In genomic region chr20:58179432-58180099, GRCh38 we compare ENCODE assay signal across 1 cellular context.
TF ChIP-seq lines count a peak whose summit lies in the region.

No MANE protein-coding gene starts in this region.

TF ChIP-seq in HepG2, 621 proteins besides CTCF, POLR2A, EP300 and RAD21 (continued from another document):
- TF ChIP-seq SNAPC4 (CRISPR knock-in tag; IDR thresholded peaks at IDR 0.05) (no peak), JUN (CRISPR knock-in tag; IDR thresholded peaks at IDR 0.05) (0 out of 2 replicates have a peak, but pooled peaks have one; percentile 26), HMG20A (CRISPR knock-in tag; IDR thresholded peaks at IDR 0.05; ENCODE audit: borderline replicate concordance) (no peak), ERF (CRISPR knock-in tag; IDR thresholded peaks at IDR 0.05) (peak; percentile 59; the same call in 1 of the 2 replicates), HNF1A (IDR thresholded peaks at IDR 0.05; ENCODE audit: low read depth) (no peak), HNF1A (CRISPR knock-in tag; IDR thresholded peaks at IDR 0.05; ENCODE audit: borderline replicate concordance) (0 out of 2 replicates have a peak, but pooled peaks have one; percentile 29), TCF7 (IDR thresholded peaks at IDR 0.05; ENCODE audit: low read depth) (no peak), ZNF562 (CRISPR knock-in tag; IDR thresholded peaks at IDR 0.05; ENCODE audit: borderline replicate concordance) (no peak), MAZ (IDR thresholded peaks at IDR 0.05; ENCODE audit: borderline replicate concordance, low read depth, low read length) (0 out of 2 replicates have a peak, but pooled peaks have one; percentile 20), MAZ (CRISPR knock-in tag; IDR thresholded peaks at IDR 0.05; ENCODE audit: low read depth) (peak; percentile 35; the same call in 1 of the 2 replicates), MIXL1 (CRISPR knock-in tag; IDR thresholded peaks at IDR 0.05) (0 out of 2 replicates have a peak, but pooled peaks have one; percentile 16), PPARG (CRISPR knock-in tag; conservative IDR thresholded peaks at IDR 0.05) (0 out of 2 replicates have a peak, but pooled peaks have one; percentile 23), TEAD3 (CRISPR knock-in tag; optimal IDR thresholded peaks at IDR 0.05; ENCODE audit: borderline replicate concordance) (peak; percentile 40)
- TF ChIP-seq, protein P1, sequence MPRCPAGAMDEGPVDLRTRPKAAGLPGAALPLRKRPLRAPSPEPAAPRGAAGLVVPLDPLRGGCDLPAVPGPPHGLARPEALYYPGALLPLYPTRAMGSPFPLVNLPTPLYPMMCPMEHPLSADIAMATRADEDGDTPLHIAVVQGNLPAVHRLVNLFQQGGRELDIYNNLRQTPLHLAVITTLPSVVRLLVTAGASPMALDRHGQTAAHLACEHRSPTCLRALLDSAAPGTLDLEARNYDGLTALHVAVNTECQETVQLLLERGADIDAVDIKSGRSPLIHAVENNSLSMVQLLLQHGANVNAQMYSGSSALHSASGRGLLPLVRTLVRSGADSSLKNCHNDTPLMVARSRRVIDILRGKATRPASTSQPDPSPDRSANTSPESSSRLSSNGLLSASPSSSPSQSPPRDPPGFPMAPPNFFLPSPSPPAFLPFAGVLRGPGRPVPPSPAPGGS (CRISPR knock-in tag; IDR thresholded peaks at IDR 0.05): 0 out of 2 replicates have a peak, but pooled peaks have one; percentile 45
- TF ChIP-seq, protein P2, sequence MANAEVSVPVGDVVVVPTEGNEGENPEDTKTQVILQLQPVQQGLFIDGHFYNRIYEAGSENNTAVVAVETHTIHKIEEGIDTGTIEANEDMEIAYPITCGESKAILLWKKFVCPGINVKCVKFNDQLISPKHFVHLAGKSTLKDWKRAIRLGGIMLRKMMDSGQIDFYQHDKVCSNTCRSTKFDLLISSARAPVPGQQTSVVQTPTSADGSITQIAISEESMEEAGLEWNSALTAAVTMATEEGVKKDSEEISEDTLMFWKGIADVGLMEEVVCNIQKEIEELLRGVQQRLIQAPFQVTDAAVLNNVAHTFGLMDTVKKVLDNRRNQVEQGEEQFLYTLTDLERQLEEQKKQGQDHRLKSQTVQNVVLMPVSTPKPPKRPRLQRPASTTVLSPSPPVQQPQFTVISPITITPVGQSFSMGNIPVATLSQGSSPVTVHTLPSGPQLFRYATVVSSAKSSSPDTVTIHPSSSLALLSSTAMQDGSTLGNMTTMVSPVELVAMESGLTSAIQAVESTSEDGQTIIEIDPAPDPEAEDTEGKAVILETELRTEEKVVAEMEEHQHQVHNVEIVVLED (CRISPR knock-in tag; IDR thresholded peaks at IDR 0.05; ENCODE audit: borderline replicate concordance): peak; percentile 43; the same call in 1 of the 2 replicates
